1 cellular context compared by ENCODE assay signal in genomic region chr7:100130608-100131453, GRCh38.
TF ChIP-seq lines count a peak whose summit lies in the region.

No MANE protein-coding gene starts in this region.

TF ChIP-seq in K562, 482 proteins besides CTCF, POLR2A, EP300 and RAD21 (continued from another document and continues in another):
- TF ChIP-seq ZNF436 (CRISPR knock-in tag; IDR thresholded peaks at IDR 0.05) (no peak), ZNF274 (IDR thresholded peaks at IDR 0.05; ENCODE audit: borderline replicate concordance, low read depth, low read length) (no peak), ATF6 (CRISPR knock-in tag; IDR thresholded peaks at IDR 0.05) (no peak), NFATC3 (IDR thresholded peaks at IDR 0.05) (no peak), TCFL5 (CRISPR knock-in tag; conservative IDR thresholded peaks at IDR 0.05) (0 out of 2 replicates have a peak, but pooled peaks have one; percentile 23), PHF20 (IDR thresholded peaks at IDR 0.05; ENCODE audit: partially characterized antibody) (no peak), SETDB1 (IDR thresholded peaks at IDR 0.05; ENCODE audit: low read length) (no peak), BRD9 (IDR thresholded peaks at IDR 0.05; ENCODE audit: low read depth, partially characterized antibody) (peak; percentile 93), SRF (CRISPR knock-in tag; IDR thresholded peaks at IDR 0.05) (no peak), PML (IDR thresholded peaks at IDR 0.05; ENCODE audit: low read length) (no peak), CBFA2T3 (IDR thresholded peaks at IDR 0.05) (no peak), CEBPB (tag; IDR thresholded peaks at IDR 0.05) (peak; percentile 90), IRF9 (tag; IDR thresholded peaks at IDR 0.05) (no peak), ZNF197 (CRISPR knock-in tag; IDR thresholded peaks at IDR 0.05; ENCODE audit: low read depth) (no peak), BMI1 (IDR thresholded peaks at IDR 0.05; ENCODE audit: low read length) (no peak), FOSL1 (tag; conservative IDR thresholded peaks at IDR 0.05) (no peak), PATZ1 (CRISPR knock-in tag; IDR thresholded peaks at IDR 0.05; ENCODE audit: borderline replicate concordance) (no peak), RBBP5 (IDR thresholded peaks at IDR 0.05; ENCODE audit: borderline replicate concordance, insufficient read depth, low read length, poor library complexity, severe bottlenecking) (no peak), SIRT6 (IDR thresholded peaks at IDR 0.05; ENCODE audit: low read depth, low read length) (no peak), CREBBP (IDR thresholded peaks at IDR 0.05; ENCODE audit: low read depth, low read length) (no peak), MEF2D (tag; conservative IDR thresholded peaks at IDR 0.05; ENCODE audit: low read depth) (no peak), YBX1 (IDR thresholded peaks at IDR 0.05) (no peak), EGR1 (conservative IDR thresholded peaks at IDR 0.05) (no peak), KDM2B (CRISPR knock-in tag; IDR thresholded peaks at IDR 0.05) (no peak), MITF (IDR thresholded peaks at IDR 0.05) (no peak), NFIX (CRISPR knock-in tag; IDR thresholded peaks at IDR 0.05; ENCODE audit: low read depth) (no peak), ZNF146 (CRISPR knock-in tag; IDR thresholded peaks at IDR 0.05; ENCODE audit: unreplicated experiment) (no peak), SNIP1 (IDR thresholded peaks at IDR 0.05; ENCODE audit: low read depth) (no peak), FOS (IDR thresholded peaks at IDR 0.05; ENCODE audit: extremely low read depth, insufficient read length) (no peak), KDM4B (IDR thresholded peaks at IDR 0.05; ENCODE audit: borderline replicate concordance in 2 of 2, low read depth in 1 of 2) (no peak), RCOR1 (IDR thresholded peaks at IDR 0.05; ENCODE audit: borderline replicate concordance in 1 of 2, low read depth in 2 of 2, low read length in 2 of 2) (peak in 1 of 2 experiments; percentile 33; a peak in 1 of 4 replicates), CSDE1 (IDR thresholded peaks at IDR 0.05) (no peak), FOXJ2 (tag; IDR thresholded peaks at IDR 0.05) (no peak; the same call in 1 of the 2 replicates), HDAC2 (IDR thresholded peaks at IDR 0.05) (peak; percentile 17; the same call in 1 of the 2 replicates), ZNF778 (CRISPR knock-in tag; IDR thresholded peaks at IDR 0.05) (no peak), RBM15 (IDR thresholded peaks at IDR 0.05; ENCODE audit: insufficient read depth, low read length) (no peak), ZNF347 (CRISPR knock-in tag; IDR thresholded peaks at IDR 0.05; ENCODE audit: low read depth) (no peak), CBX2 (IDR thresholded peaks at IDR 0.05; ENCODE audit: insufficient read depth, low read length, poor library complexity, severe bottlenecking) (no peak), GABPB2 (CRISPR knock-in tag; conservative IDR thresholded peaks at IDR 0.05) (no peak), IFI16 (CRISPR knock-in tag; IDR thresholded peaks at IDR 0.05) (no peak), FOXK2 (conservative IDR thresholded peaks at IDR 0.05 in 1 of 2, IDR thresholded peaks at IDR 0.05 in 1 of 2; ENCODE audit: low read depth in 2 of 2) (no peak; a peak in 1 of 4 replicates), NR3C1 (CRISPR knock-in tag; IDR thresholded peaks at IDR 0.05) (no peak), NRF1 (conservative IDR thresholded peaks at IDR 0.05 in 1 of 2, IDR thresholded peaks at IDR 0.05 in 1 of 2) (no peak), ZNF263 (CRISPR knock-in tag; IDR thresholded peaks at IDR 0.05; ENCODE audit: borderline replicate concordance) (no peak), ZNF561 (CRISPR knock-in tag; conservative IDR thresholded peaks at IDR 0.05) (no peak), CAMTA2 (CRISPR knock-in tag; conservative IDR thresholded peaks at IDR 0.05) (no peak), PKNOX1 (IDR thresholded peaks at IDR 0.05) (no peak), ZSCAN29 (IDR thresholded peaks at IDR 0.05) (no peak), ZNF324 (CRISPR knock-in tag; IDR thresholded peaks at IDR 0.05) (no peak), ELF4 (CRISPR knock-in tag; IDR thresholded peaks at IDR 0.05) (0 out of 2 replicates have a peak, but pooled peaks have one; percentile 21), CHCHD3 (CRISPR knock-in tag; IDR thresholded peaks at IDR 0.05) (no peak)
- TF ChIP-seq, protein P1, sequence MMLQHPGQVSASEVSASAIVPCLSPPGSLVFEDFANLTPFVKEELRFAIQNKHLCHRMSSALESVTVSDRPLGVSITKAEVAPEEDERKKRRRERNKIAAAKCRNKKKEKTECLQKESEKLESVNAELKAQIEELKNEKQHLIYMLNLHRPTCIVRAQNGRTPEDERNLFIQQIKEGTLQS (IDR thresholded peaks at IDR 0.05): peak; percentile 90
- TF ChIP-seq, protein P1 (CRISPR knock-in tag; conservative IDR thresholded peaks at IDR 0.05): peak; percentile 62; the same call in 1 of the 2 replicates
- TF ChIP-seq, protein P2, sequence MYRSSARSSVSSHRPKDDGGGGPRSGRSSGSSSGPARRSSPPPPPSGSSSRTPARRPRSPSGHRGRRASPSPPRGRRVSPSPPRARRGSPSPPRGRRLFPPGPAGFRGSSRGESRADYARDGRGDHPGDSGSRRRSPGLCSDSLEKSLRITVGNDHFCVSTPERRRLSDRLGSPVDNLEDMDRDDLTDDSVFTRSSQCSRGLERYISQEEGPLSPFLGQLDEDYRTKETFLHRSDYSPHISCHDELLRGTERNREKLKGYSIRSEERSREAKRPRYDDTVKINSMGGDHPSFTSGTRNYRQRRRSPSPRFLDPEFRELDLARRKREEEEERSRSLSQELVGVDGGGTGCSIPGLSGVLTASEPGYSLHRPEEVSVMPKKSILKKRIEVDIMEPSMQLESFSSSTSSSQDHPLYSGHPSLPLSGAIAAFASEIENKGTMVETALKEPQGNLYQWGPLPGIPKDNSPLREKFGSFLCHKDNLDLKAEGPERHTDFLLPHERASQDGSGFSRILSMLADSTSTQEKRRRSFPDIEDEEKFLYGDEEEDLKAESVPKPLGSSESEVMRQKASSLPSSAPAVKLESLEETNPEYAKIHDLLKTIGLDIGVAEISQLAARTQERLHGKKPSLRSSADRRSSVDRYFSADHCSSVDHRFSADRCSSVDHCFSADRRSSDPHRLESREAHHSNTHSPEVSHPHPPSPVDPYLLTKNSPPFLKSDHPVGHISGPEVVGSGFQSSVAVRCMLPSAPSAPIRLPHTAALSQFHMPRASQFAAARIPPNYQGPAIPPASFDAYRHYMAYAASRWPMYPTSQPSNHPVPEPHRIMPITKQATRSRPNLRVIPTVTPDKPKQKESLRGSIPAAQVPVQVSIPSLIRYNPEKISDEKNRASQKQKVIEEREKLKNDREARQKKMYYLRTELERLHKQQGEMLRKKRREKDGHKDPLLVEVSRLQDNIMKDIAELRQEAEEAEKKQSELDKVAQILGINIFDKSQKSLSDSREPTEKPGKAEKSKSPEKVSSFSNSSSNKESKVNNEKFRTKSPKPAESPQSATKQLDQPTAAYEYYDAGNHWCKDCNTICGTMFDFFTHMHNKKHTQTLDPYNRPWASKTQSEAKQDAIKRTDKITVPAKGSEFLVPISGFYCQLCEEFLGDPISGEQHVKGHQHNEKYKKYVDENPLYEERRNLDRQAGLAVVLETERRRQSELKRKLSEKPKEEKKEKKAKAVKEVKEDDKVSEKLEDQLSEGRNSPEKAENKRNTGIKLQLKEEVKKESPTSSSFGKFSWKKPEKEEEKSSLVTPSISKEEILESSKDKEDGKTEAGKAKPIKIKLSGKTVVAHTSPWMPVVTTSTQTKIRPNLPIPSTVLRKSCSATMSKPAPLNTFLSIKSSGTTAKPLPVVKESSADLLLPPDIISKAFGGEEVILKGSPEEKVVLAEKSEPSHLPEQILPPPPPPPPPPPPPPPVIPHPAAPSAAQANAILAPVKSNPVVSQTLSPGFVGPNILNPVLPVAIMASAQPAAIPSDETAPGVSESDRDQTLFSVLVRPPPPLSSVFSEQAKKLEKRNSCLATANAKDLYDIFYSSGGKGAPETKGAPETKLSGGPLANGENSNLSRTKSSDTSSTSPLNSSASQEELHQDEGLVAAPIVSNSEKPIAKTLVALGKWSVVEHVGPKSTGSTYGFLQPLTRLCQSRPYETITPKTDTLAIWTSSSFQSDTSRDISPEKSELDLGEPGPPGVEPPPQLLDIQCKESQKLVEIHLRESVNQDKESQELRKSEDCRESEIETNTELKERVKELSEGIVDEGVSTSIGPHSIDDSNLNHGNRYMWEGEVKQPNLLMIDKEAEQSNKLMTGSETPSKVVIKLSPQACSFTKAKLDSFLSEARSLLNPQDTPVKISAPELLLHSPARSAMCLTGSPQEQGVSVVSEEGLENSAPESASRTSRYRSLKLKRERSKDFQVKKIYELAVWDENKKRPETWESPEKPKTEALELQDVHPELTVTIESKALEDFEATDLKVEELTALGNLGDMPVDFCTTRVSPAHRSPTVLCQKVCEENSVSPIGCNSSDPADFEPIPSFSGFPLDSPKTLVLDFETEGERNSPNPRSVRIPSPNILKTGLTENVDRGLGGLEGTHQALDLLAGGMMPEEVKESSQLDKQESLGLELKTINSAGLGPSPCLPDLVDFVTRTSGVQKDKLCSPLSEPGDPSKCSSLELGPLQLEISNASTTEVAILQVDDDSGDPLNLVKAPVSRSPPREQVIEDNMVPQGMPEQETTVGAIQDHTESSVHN (IDR thresholded peaks at IDR 0.05; ENCODE audit: borderline replicate concordance in 1 of 2, low read depth in 1 of 2): no peak
- TF ChIP-seq, protein P3, sequence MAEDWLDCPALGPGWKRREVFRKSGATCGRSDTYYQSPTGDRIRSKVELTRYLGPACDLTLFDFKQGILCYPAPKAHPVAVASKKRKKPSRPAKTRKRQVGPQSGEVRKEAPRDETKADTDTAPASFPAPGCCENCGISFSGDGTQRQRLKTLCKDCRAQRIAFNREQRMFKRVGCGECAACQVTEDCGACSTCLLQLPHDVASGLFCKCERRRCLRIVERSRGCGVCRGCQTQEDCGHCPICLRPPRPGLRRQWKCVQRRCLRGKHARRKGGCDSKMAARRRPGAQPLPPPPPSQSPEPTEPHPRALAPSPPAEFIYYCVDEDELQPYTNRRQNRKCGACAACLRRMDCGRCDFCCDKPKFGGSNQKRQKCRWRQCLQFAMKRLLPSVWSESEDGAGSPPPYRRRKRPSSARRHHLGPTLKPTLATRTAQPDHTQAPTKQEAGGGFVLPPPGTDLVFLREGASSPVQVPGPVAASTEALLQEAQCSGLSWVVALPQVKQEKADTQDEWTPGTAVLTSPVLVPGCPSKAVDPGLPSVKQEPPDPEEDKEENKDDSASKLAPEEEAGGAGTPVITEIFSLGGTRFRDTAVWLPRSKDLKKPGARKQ (CRISPR knock-in tag; IDR thresholded peaks at IDR 0.05): no peak
